Comparison of ENCODE assay signal across 24 cellular contexts in genomic region chr2:22947741-22948140, GRCh38.
"Had no signal": no experiment of that assay in that cellular context is flagged by ENCODE, and none has a peak within 500 bp of the region (broad histone marks: within the 10 kb centered on the region; RNA-seq: fewer than 3 reads in every experiment).

No MANE protein-coding gene starts in this region.

- H3K9me3 Mint-ChIP-seq: mesothelial cell of epicardium; stimulated activated naive CD8-positive, alpha-beta T cell treated with anti-CD3 and anti-CD28 coated beads, Interleukin-15, Interleukin-2, amounts not matched to agents 100 ng/mL and 50 ng/mL, for 24 hours had no signal

- H3K4me2 ChIP-seq: smooth muscle cell had no signal

- H3K27ac Mint-ChIP-seq: mesothelial cell of epicardium; naive B cell; natural killer cell; progenitor cell of endocrine pancreas; stimulated activated naive CD8-positive, alpha-beta T cell treated with anti-CD3 and anti-CD28 coated beads, Interleukin-15, Interleukin-2, amounts not matched to agents 100 ng/mL and 50 ng/mL, for 24 hours had no signal

- H3K27me3 Mint-ChIP-seq: naive B cell; stimulated activated naive CD8-positive, alpha-beta T cell treated with anti-CD3 and anti-CD28 coated beads, Interleukin-15, Interleukin-2, amounts not matched to agents 100 ng/mL and 50 ng/mL, for 24 hours had no signal

- ATAC-seq: left ventricle myocardium superior, natural killer cell had no signal

- H3K36me3 Mint-ChIP-seq: mesothelial cell of epicardium, naive B cell, natural killer cell had no signal

- H3K4me3 Mint-ChIP-seq: mesothelial cell of epicardium; naive B cell; natural killer cell; stimulated activated naive CD8-positive, alpha-beta T cell treated with anti-CD3 and anti-CD28 coated beads, Interleukin-15, Interleukin-2, amounts not matched to agents 100 ng/mL and 50 ng/mL, for 24 hours had no signal

- H3K4me1 Mint-ChIP-seq: mesothelial cell of epicardium, naive B cell, natural killer cell had no signal

- H3K27me3 ChIP-seq: ovary, right atrium auricular region, right lobe of liver, suprapubic skin, tibial artery, uterus had no signal

- H3K4me3 ChIP-seq: lung, ovary, right atrium auricular region, right lobe of liver, smooth muscle cell, suprapubic skin, thoracic aorta, tibial artery, uterus had no signal

- H3K9me3 ChIP-seq: ovary, right atrium auricular region, right lobe of liver, suprapubic skin, thoracic aorta, tibial artery, uterus had no signal

- H3K27ac ChIP-seq: ovary, right atrium auricular region, right lobe of liver, suprapubic skin, thoracic aorta, tibial artery, uterus had no signal

- H3K36me3 ChIP-seq: ovary, right atrium auricular region, right lobe of liver, suprapubic skin, thoracic aorta, tibial artery, uterus had no signal

- DNase-seq: hippocampal formation; kidney; left ventricle myocardium superior; mesendoderm; naive B cell; natural killer cell; ovary; right lobe of liver; stimulated activated CD4-positive, alpha-beta T cell treated with anti-CD3 and anti-CD28 coated beads, Interleukin-1b, Interleukin-23, amount 100 ng/mL, for 48 hours; stimulated activated CD4-positive, alpha-beta T cell treated with anti-CD3 and anti-CD28 coated beads, Interleukin-2, amount 100 ng/mL, for 48 hours; stimulated activated CD4-positive, alpha-beta T cell treated with anti-CD3 and anti-CD28 coated beads, Interleukin-4, amount 100 ng/mL, for 4 hours; stimulated activated CD8-positive, alpha-beta memory T cell treated with anti-CD3 and anti-CD28 coated beads, Interleukin-4, amount 100 ng/mL, for 48 hours; stimulated activated naive CD4-positive, alpha-beta T cell; tibial artery; trophoblast cell; uterus had no signal

- H3K4me1 ChIP-seq: right atrium auricular region, right lobe of liver, suprapubic skin, tibial artery, uterus had no signal
